17 cellular contexts compared by ENCODE assay signal in genomic region chr1:63742526-63742925, GRCh38. TPM values are rescaled to one million over a fixed set of nuclear protein-coding genes. Genes with fewer than 3 reads are reported as not detected.
DNase-seq lines count a peak whose midpoint lies in the region; ATAC-seq and TF ChIP-seq lines count a peak whose summit lies in the region.
"Had no signal": no experiment of that assay in that cellular context is flagged by ENCODE, and none has a peak within 500 bp of the region (broad histone marks: within the 10 kb centered on the region; RNA-seq: fewer than 3 reads in every experiment).

No MANE protein-coding gene starts in this region.

- TF ChIP-seq POLR2A in NB4 (IDR thresholded peaks at IDR 0.05; ENCODE audit: extremely low read depth, insufficient read length) (no peak), esophagus squamous epithelium (IDR thresholded peaks at IDR 0.05) (no peak)

- peak; percentile 52 for ATAC-seq in stimulated activated memory B cell treated with anti-CD40 and anti-IgM and Interleukin-4, amounts not matched to agents 10 μg/mL and 1 μg/mL and 100 μg/mL, for 72 hours
- no peak for ATAC-seq in GM21717 (IDR thresholded peaks at IDR 0.05; ENCODE audit: unreplicated experiment)
- ATAC-seq: A549 had no signal

- intact Hi-C loops in activated CD4-positive, alpha-beta T cell treated with anti-CD3 and anti-CD28 coated beads, Interleukin-2, amount 10 ng/mL, durations not matched to agents 24 days and 14 days (cut with micrococcal nuclease): no loop called here
- intact Hi-C loops in esophagus squamous epithelium (cut with DNase I): no loop called here

- peak overlapping the region; percentile 14 for H3K27ac Mint-ChIP-seq in activated CD4-positive, alpha-beta T cell treated with anti-CD3 and anti-CD28 coated beads, Interleukin-2, amount 10 ng/mL, durations not matched to agents 24 days and 14 days
- no peak overlapping the region for H3K27ac Mint-ChIP-seq in activated CD4-positive, alpha-beta T cell treated with anti-CD3 and anti-CD28 coated beads, Interleukin-2, amount 10 ng/mL, durations not matched to agents 7 days and 5 days
- H3K27ac Mint-ChIP-seq in stimulated activated memory B cell treated with anti-CD40 and anti-IgM and Interleukin-4, amounts not matched to agents 10 μg/mL and 1 μg/mL and 100 μg/mL, for 72 hours: no peak overlapping the region
- H3K27ac Mint-ChIP-seq: CD4-positive, alpha-beta T cell had no signal

- DNase-seq in activated CD4-positive, alpha-beta T cell treated with anti-CD3 and anti-CD28 coated beads, Interleukin-2, amount 10 ng/mL, durations not matched to agents 24 days and 14 days: no peak
- no peak for DNase-seq in activated CD4-positive, alpha-beta T cell treated with anti-CD3 and anti-CD28 coated beads, Interleukin-2, amount 10 ng/mL, durations not matched to agents 7 days and 5 days
- DNase-seq in NB4 (ENCODE audit: low read depth) (peak; percentile 3), SKM-1 treated with dmso at 0.1 percent for 144 hours (lab: John Stamatoyannopoulos, UW; ENCODE audit: unreplicated experiment) (peak; percentile 42), esophagus squamous epithelium (lab: John Stamatoyannopoulos, UW) (no peak), dedifferentiated amniotic fluid mesenchymal stem cell (ENCODE audit: extremely low spot score) (no peak)
- DNase-seq: AML-193; Caco-2; CD4-positive, alpha-beta T cell; GM23248; HCEC 1CT had no signal

- TF ChIP-seq CTCF in NB4 (IDR thresholded peaks at IDR 0.05; ENCODE audit: low read depth, low read length) (no peak), esophagus squamous epithelium (IDR thresholded peaks at IDR 0.05) (no peak)

- H3K4me1 ChIP-seq in esophagus squamous epithelium: peaks cover 0 to 38% (median 16%) of the 10 kb centered on the region in 3 donors
- H3K4me1 ChIP-seq: Caco-2 had no signal

- H3K36me3 ChIP-seq in esophagus squamous epithelium: no peaks in the 10 kb centered on the region

- CTCF ChIA-PET in activated CD4-positive, alpha-beta T cell treated with anti-CD3 and anti-CD28 coated beads, Interleukin-2, amount 10 ng/mL, durations not matched to agents 7 days and 5 days (lab: Charles Lee): no interaction called here

- no peaks in the 10 kb centered on the region for H3K36me3 Mint-ChIP-seq in activated CD4-positive, alpha-beta T cell treated with anti-CD3 and anti-CD28 coated beads, Interleukin-2, amount 10 ng/mL, durations not matched to agents 24 days and 14 days (ENCODE audit: low read depth)
- H3K36me3 Mint-ChIP-seq in activated CD4-positive, alpha-beta T cell treated with anti-CD3 and anti-CD28 coated beads, Interleukin-2, amount 10 ng/mL, durations not matched to agents 7 days and 5 days (ENCODE audit: low read depth): no peaks in the 10 kb centered on the region
- no peaks in the 10 kb centered on the region for H3K36me3 Mint-ChIP-seq in stimulated activated memory B cell treated with anti-CD40 and anti-IgM and Interleukin-4, amounts not matched to agents 10 μg/mL and 1 μg/mL and 100 μg/mL, for 72 hours

- H3K9me3 Mint-ChIP-seq in activated CD4-positive, alpha-beta T cell treated with anti-CD3 and anti-CD28 coated beads, Interleukin-2, amount 10 ng/mL, durations not matched to agents 24 days and 14 days: peaks cover 19% of the 10 kb centered on the region
- peaks cover 2% of the 10 kb centered on the region for H3K9me3 Mint-ChIP-seq in activated CD4-positive, alpha-beta T cell treated with anti-CD3 and anti-CD28 coated beads, Interleukin-2, amount 10 ng/mL, durations not matched to agents 7 days and 5 days
- H3K9me3 Mint-ChIP-seq in stimulated activated memory B cell treated with anti-CD40 and anti-IgM and Interleukin-4, amounts not matched to agents 10 μg/mL and 1 μg/mL and 100 μg/mL, for 72 hours: no peaks in the 10 kb centered on the region
- H3K9me3 Mint-ChIP-seq: CD4-positive, alpha-beta T cell had no signal

- no peaks in the 10 kb centered on the region for H3K9me3 ChIP-seq in esophagus squamous epithelium
- H3K9me3 ChIP-seq: A549, Caco-2 had no signal

- H3K27me3 Mint-ChIP-seq in activated CD4-positive, alpha-beta T cell treated with anti-CD3 and anti-CD28 coated beads, Interleukin-2, amount 10 ng/mL, durations not matched to agents 24 days and 14 days: peaks cover 5% of the 10 kb centered on the region
- peaks cover 4% of the 10 kb centered on the region for H3K27me3 Mint-ChIP-seq in activated CD4-positive, alpha-beta T cell treated with anti-CD3 and anti-CD28 coated beads, Interleukin-2, amount 10 ng/mL, durations not matched to agents 7 days and 5 days
- H3K27me3 Mint-ChIP-seq in stimulated activated memory B cell treated with anti-CD40 and anti-IgM and Interleukin-4, amounts not matched to agents 10 μg/mL and 1 μg/mL and 100 μg/mL, for 72 hours: peaks cover 37% of the 10 kb centered on the region

- no peak overlapping the region for H3K4me3 Mint-ChIP-seq in activated CD4-positive, alpha-beta T cell treated with anti-CD3 and anti-CD28 coated beads, Interleukin-2, amount 10 ng/mL, durations not matched to agents 24 days and 14 days
- no peak overlapping the region for H3K4me3 Mint-ChIP-seq in activated CD4-positive, alpha-beta T cell treated with anti-CD3 and anti-CD28 coated beads, Interleukin-2, amount 10 ng/mL, durations not matched to agents 7 days and 5 days
- H3K4me3 Mint-ChIP-seq in stimulated activated memory B cell treated with anti-CD40 and anti-IgM and Interleukin-4, amounts not matched to agents 10 μg/mL and 1 μg/mL and 100 μg/mL, for 72 hours: no peak overlapping the region
- H3K4me3 Mint-ChIP-seq: CD4-positive, alpha-beta T cell had no signal

- H3K4me3 ChIP-seq in NB4 (ENCODE audit: low read depth, low read length): no peak overlapping the region
- no peak overlapping the region for H3K4me3 ChIP-seq in esophagus squamous epithelium
- H3K4me3 ChIP-seq: A549, GM23248 had no signal

- POLR2A ChIA-PET in activated CD4-positive, alpha-beta T cell treated with anti-CD3 and anti-CD28 coated beads, Interleukin-2, amount 10 ng/mL, durations not matched to agents 7 days and 5 days (lab: Charles Lee): interaction anchor here (0.6 kb wide), 1 partner anchor 90 kb away, joined by 5 read pairs; no protein-coding TSS in a partner anchor

- H3K4me1 Mint-ChIP-seq in activated CD4-positive, alpha-beta T cell treated with anti-CD3 and anti-CD28 coated beads, Interleukin-2, amount 10 ng/mL, durations not matched to agents 24 days and 14 days: peaks cover 23% of the 10 kb centered on the region
- peaks cover 27% of the 10 kb centered on the region for H3K4me1 Mint-ChIP-seq in activated CD4-positive, alpha-beta T cell treated with anti-CD3 and anti-CD28 coated beads, Interleukin-2, amount 10 ng/mL, durations not matched to agents 7 days and 5 days
- peaks cover 7% of the 10 kb centered on the region for H3K4me1 Mint-ChIP-seq in stimulated activated memory B cell treated with anti-CD40 and anti-IgM and Interleukin-4, amounts not matched to agents 10 μg/mL and 1 μg/mL and 100 μg/mL, for 72 hours

- H3K27ac ChIP-seq in esophagus squamous epithelium: no peak overlapping the region
- H3K27ac ChIP-seq: 22Rv1, C4-2B, GM23248, HL-60 had no signal

- peaks cover 0 to 9% (median 0%) of the 10 kb centered on the region in 4 donors for H3K27me3 ChIP-seq in esophagus squamous epithelium

RNA-seq across cellular contexts. Expression of gene ROR1, which starts 31.3 kb away (rescaled TPM):
- total RNA-seq in activated CD4-positive, alpha-beta T cell treated with anti-CD3 and anti-CD28 coated beads, Interleukin-2, amount 10 ng/mL, durations not matched to agents 24 days and 14 days: 0.09 TPM in 1 of 2 replicates, not detected in the other
- not detected for total RNA-seq in activated CD4-positive, alpha-beta T cell treated with anti-CD3 and anti-CD28 coated beads, Interleukin-2, amount 10 ng/mL, durations not matched to agents 7 days and 5 days
- 10 to 100 TPM in 1 of 4 donors, 1 to 10 TPM in 3; 6.6 to 15.3 (median 9.4) TPM for total RNA-seq in esophagus squamous epithelium
- total RNA-seq: CD4-positive, alpha-beta T cell had no signal

Comparison
In these comparisons a context has a peak if more than half of its experiments do, and no peak if none do; other contexts are left out.
1. DNase-seq: peak in NB4 (single experiment) and SKM-1 treated with dmso at 0.1 percent for 144 hours (single experiment); none in activated CD4-positive, alpha-beta T cell treated with anti-CD3 and anti-CD28 coated beads, Interleukin-2, amount 10 ng/mL, durations not matched to agents 24 days and 14 days (single experiment), activated CD4-positive, alpha-beta T cell treated with anti-CD3 and anti-CD28 coated beads, Interleukin-2, amount 10 ng/mL, durations not matched to agents 7 days and 5 days (single experiment), esophagus squamous epithelium (single experiment) and dedifferentiated amniotic fluid mesenchymal stem cell (single experiment).